ENCODE assay signal across 8 cellular contexts in genomic region chr17:81101614-81102306, GRCh38.
DNase-seq lines count a peak whose midpoint lies in the region; ATAC-seq and TF ChIP-seq lines count a peak whose summit lies in the region.

No MANE protein-coding gene starts in this region.

- ATAC-seq in GM18498 (IDR thresholded peaks at IDR 0.05; ENCODE audit: unreplicated experiment), result peak; percentile 87
- ATAC-seq in HG03045 (IDR thresholded peaks at IDR 0.05; ENCODE audit: unreplicated experiment), result peak; percentile 77

- peak; percentile 76 for DNase-seq in NCI-H460 (ENCODE audit: extremely low read depth, low read depth)
- peak; percentile 85 for DNase-seq in activated CD4-positive, alpha-beta T cell treated with anti-CD3 and anti-CD28 coated beads for 1 hour
- DNase-seq in central memory CD4-positive, alpha-beta T cell, result peak; percentile 86
- peak; percentile 86 for DNase-seq in kidney tubule cell (ENCODE audit: low spot score)
- peak; percentile 88 for DNase-seq in stimulated activated CD4-positive, alpha-beta T cell treated with anti-CD3 and anti-CD28 coated beads, Interleukin-4, amount 100 ng/mL, for 1 hour

- TF ChIP-seq CTCF in 22Rv1 (IDR thresholded peaks at IDR 0.05), result peak; percentile 100

- H3K27ac ChIP-seq in 22Rv1, result no peak overlapping the region
